Comparison of ENCODE assay signal across 1 cellular context in genomic region chr19:46513461-46514236, GRCh38.
TF ChIP-seq lines count a peak whose summit lies in the region.

No MANE protein-coding gene starts in this region.

TF ChIP-seq in K562, 482 proteins besides CTCF, POLR2A, EP300 and RAD21 (continued from another document and continues in another):
- TF ChIP-seq E2F1 (CRISPR knock-in tag; IDR thresholded peaks at IDR 0.05) (no peak), DPF2 (IDR thresholded peaks at IDR 0.05) (no peak), BHLHE40 (IDR thresholded peaks at IDR 0.05; ENCODE audit: low read length) (0 out of 2 replicates have a peak, but pooled peaks have one; percentile 23), MAZ (CRISPR knock-in tag; conservative IDR thresholded peaks at IDR 0.05 in 1 of 2, IDR thresholded peaks at IDR 0.05 in 1 of 2) (0 out of 4 replicates have a peak, but pooled peaks of 1 of the 2 experiments have one; percentile 29), FOXA1 (IDR thresholded peaks at IDR 0.05; ENCODE audit: borderline replicate concordance) (no peak), POLR2B (IDR thresholded peaks at IDR 0.05; ENCODE audit: low read depth, partially characterized antibody) (no peak), MYC (IDR thresholded peaks at IDR 0.05; ENCODE audit: low read depth, low read length) (peak; percentile 75), MYC (CRISPR knock-in tag; IDR thresholded peaks at IDR 0.05; ENCODE audit: borderline replicate concordance, low read depth) (no peak), ZNF436 (CRISPR knock-in tag; IDR thresholded peaks at IDR 0.05) (no peak), ZSCAN32 (CRISPR knock-in tag; IDR thresholded peaks at IDR 0.05) (no peak), ZNF146 (CRISPR knock-in tag; IDR thresholded peaks at IDR 0.05; ENCODE audit: unreplicated experiment) (no peak), TBP (optimal IDR thresholded peaks at IDR 0.05; ENCODE audit: low read depth, low read length) (no peak), PTTG1 (tag; IDR thresholded peaks at IDR 0.05; ENCODE audit: low read depth) (no peak), STAG1 (CRISPR knock-in tag; IDR thresholded peaks at IDR 0.05; ENCODE audit: borderline replicate concordance) (peak; percentile 96), PPARD (CRISPR knock-in tag; IDR thresholded peaks at IDR 0.05) (no peak), CREB3 (tag; conservative IDR thresholded peaks at IDR 0.05; ENCODE audit: low read depth) (no peak), KAT2B (IDR thresholded peaks at IDR 0.05; ENCODE audit: low read depth, low read length) (no peak), ZNF785 (CRISPR knock-in tag; IDR thresholded peaks at IDR 0.05) (no peak), CBX8 (IDR thresholded peaks at IDR 0.05; ENCODE audit: borderline replicate concordance, extremely low read depth, low read depth, low read length, poor library complexity, severe bottlenecking) (no peak), RBM17 (IDR thresholded peaks at IDR 0.05; ENCODE audit: borderline replicate concordance, low read depth, low read length) (no peak), XRCC4 (IDR thresholded peaks at IDR 0.05; ENCODE audit: extremely low read depth, insufficient read depth, insufficient read length) (no peak), GATAD2B (IDR thresholded peaks at IDR 0.05; ENCODE audit: borderline replicate concordance) (no peak), MLLT1 (IDR thresholded peaks at IDR 0.05) (no peak), SNRNP70 (optimal IDR thresholded peaks at IDR 0.05; ENCODE audit: low read depth, low read length) (no peak), CBX1 (IDR thresholded peaks at IDR 0.05; ENCODE audit: low read depth) (peak; percentile 97), EHMT2 (IDR thresholded peaks at IDR 0.05) (no peak), RBM25 (IDR thresholded peaks at IDR 0.05; ENCODE audit: low read depth, low read length, severe bottlenecking) (peak; percentile 93), SPI1 (IDR thresholded peaks at IDR 0.05; ENCODE audit: borderline replicate concordance, low read depth, low read length) (0 out of 2 replicates have a peak, but pooled peaks have one; percentile 18), FOS (IDR thresholded peaks at IDR 0.05; ENCODE audit: extremely low read depth, insufficient read length) (no peak), HMG20A (CRISPR knock-in tag; conservative IDR thresholded peaks at IDR 0.05) (no peak), ATF3 (IDR thresholded peaks at IDR 0.05) (no peak), ATF3 (CRISPR knock-in tag; conservative IDR thresholded peaks at IDR 0.05) (0 out of 2 replicates have a peak, but pooled peaks have one; percentile 29), SRF (CRISPR knock-in tag; IDR thresholded peaks at IDR 0.05) (peak in 1 of 2 experiments; percentile 34; a peak in 1 of 4 replicates), ZNF318 (IDR thresholded peaks at IDR 0.05; ENCODE audit: borderline replicate concordance in 1 of 2, low read depth in 1 of 2) (no peak), PATZ1 (CRISPR knock-in tag; IDR thresholded peaks at IDR 0.05; ENCODE audit: borderline replicate concordance) (no peak), MAX (CRISPR knock-in tag; IDR thresholded peaks at IDR 0.05) (peak; percentile 58; the same call in 1 of the 2 replicates), ZEB2 (IDR thresholded peaks at IDR 0.05) (no peak), STAT5B (CRISPR knock-in tag; IDR thresholded peaks at IDR 0.05) (no peak), ZNF655 (CRISPR knock-in tag; IDR thresholded peaks at IDR 0.05) (no peak), TCF7L2 (IDR thresholded peaks at IDR 0.05; ENCODE audit: low read depth, low read length) (no peak), ZBTB11 (CRISPR knock-in tag; IDR thresholded peaks at IDR 0.05) (no peak)
